Comparison of ENCODE assay signal across 1 cellular context in genomic region chr11:96154802-96155520, GRCh38.
TF ChIP-seq lines count a peak whose summit lies in the region.

No MANE protein-coding gene starts in this region.

TF ChIP-seq in K562, 482 proteins besides CTCF, POLR2A, EP300 and RAD21 (continued from another document):
- no peak for TF ChIP-seq NKRF (IDR thresholded peaks at IDR 0.05; ENCODE audit: borderline replicate concordance)
TF ChIP-seq in K562: peak in this region for 1.
